8 cellular contexts compared by ENCODE assay signal in the genomic region with DNA sequence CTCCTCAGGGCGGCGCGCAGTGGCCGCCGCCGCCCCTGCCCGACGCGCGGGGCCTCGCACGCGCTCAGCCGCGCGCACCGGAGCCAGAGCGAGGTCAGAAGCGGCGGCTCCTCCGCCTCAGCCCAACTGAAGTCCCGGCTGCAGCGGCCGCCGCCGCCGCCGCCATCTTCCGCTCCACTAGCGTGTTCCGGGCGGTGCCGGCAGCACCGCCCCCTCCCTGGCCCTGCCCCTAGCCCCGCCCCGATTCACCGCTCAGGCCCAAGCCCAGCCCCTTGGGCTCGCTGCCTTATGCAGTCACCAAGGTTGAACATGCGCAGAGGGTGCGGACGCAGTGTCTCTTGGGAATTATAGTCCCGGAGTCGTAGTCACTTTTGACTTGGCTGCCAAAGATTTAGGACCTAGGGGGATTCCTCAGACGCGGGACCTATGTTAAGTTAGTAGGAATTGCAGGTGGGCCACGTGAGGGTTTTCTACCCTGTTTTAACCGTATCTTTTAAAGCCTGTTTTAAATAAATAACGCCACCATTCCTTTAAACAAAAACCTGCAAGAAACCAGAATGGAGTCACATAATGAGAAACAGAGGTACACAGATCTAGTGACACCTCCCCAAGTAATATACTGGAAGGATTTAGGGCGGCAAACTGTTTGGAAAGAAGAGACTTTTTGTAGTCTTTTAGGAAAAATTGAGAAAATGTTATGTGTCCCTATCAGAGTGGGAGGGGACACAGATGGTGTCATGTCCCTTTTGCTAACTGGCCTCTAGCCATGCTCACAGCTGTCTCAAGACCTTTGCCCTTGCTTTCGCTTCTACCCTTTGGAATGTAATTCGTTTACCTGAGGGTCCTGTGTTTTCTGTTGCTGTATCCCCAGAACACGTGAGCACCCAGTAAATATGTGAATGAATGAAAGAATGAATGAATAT. TPM values are rescaled to one million over a fixed set of nuclear protein-coding genes. Genes with fewer than 3 reads are reported as not detected.
DNase-seq lines count a peak whose midpoint lies in the region; ATAC-seq and TF ChIP-seq lines count a peak whose summit lies in the region.

A gene with protein sequence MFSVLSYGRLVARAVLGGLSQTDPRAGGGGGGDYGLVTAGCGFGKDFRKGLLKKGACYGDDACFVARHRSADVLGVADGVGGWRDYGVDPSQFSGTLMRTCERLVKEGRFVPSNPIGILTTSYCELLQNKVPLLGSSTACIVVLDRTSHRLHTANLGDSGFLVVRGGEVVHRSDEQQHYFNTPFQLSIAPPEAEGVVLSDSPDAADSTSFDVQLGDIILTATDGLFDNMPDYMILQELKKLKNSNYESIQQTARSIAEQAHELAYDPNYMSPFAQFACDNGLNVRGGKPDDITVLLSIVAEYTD (minus strand): TSS at position 182 of the 923 bp plus-strand sequence. CDS start 287 bp downstream, outside the sequence.

- 9% methylated on average over 19 of the region's 52 CpGs for WGBS in SK-N-SH (ENCODE audit: low lambda C conversion rate)

- peak within 1 kb of the TSS; percentile 92 for H2AFZ ChIP-seq in SK-N-SH (ENCODE audit: low read depth)

- peaks cover 38% of the 10 kb centered on the region for H4K20me1 ChIP-seq in SK-N-SH (ENCODE audit: insufficient read depth)

- POLR2A ChIA-PET in SK-N-SH (lab: Yijun Ruan, JAX): no interaction called here

- H3K4me1 ChIP-seq in SK-N-SH (ENCODE audit: control insufficient read depth in 1 of 2, insufficient read depth in 2 of 2, low read depth in 1 of 2, low read length in 1 of 2): peaks cover 3 to 9% of the 10 kb centered on the region in 2 experiments; a peak in 3 of 4 replicates

- DNase-seq in GM06990 (ENCODE audit: extremely low read depth, insufficient read length) (peak; percentile 96), NCI-H1092 (lab: John Stamatoyannopoulos, UW) (peak; percentile 93), SK-N-SH (peak; percentile 95), germinal center (ENCODE audit: low spot score) (peak; percentile 95), non-pigmented ciliary epithelial cell (ENCODE audit: low read depth) (peak; percentile 73), substantia nigra (lab: John Stamatoyannopoulos, UW) (peak; percentile 68 to 98 (median 95))
- peak; percentile 97 for DNase-seq in activated naive CD4-positive, alpha-beta T cell treated with anti-CD3 and anti-CD28 coated beads, Interleukin-2, amount 50 U/mL, for 16 hours

- no peaks in the 10 kb centered on the region for H3K27me3 ChIP-seq in GM06990 (replicated peaks; ENCODE audit: control insufficient read depth, insufficient read depth, low read length)
- no peaks in the 10 kb centered on the region for H3K27me3 ChIP-seq in SK-N-SH (ENCODE audit: insufficient read depth)

- H3F3A ChIP-seq in SK-N-SH (replicated peaks; ENCODE audit: insufficient read depth): peaks cover 10% of the 10 kb centered on the region

- no peaks in the 10 kb centered on the region for H3K36me3 ChIP-seq in GM06990 (ENCODE audit: control insufficient read depth, insufficient read depth, low read length)
- H3K36me3 ChIP-seq in SK-N-SH (replicated peaks in 1 of 2; ENCODE audit: control insufficient read depth in 1 of 2, insufficient read depth in 2 of 2, low read length in 1 of 2): no peaks in the 10 kb centered on the region

- TF ChIP-seq CTCF in GM06990 (IDR thresholded peaks at IDR 0.05; ENCODE audit: insufficient read depth, low read length, poor library complexity, severe bottlenecking) (no peak), SK-N-SH (IDR thresholded peaks at IDR 0.05) (no peak)

- peak within 1 kb of the TSS; percentile 97 for H3K4me3 ChIP-seq in GM06990 (replicated peaks; ENCODE audit: low read depth, low read length)
- peak within 1 kb of the TSS; percentile 76 to 77 for H3K4me3 ChIP-seq in SK-N-SH (ENCODE audit: low read depth in 2 of 2, low read length in 1 of 2)

- H3K9me3 ChIP-seq in SK-N-SH: no peaks in the 10 kb centered on the region

- CTCF ChIA-PET in SK-N-SH (lab: Yijun Ruan, JAX): interaction anchor here (2.1 kb wide), 1 partner anchor 18 kb away, joined by 14 read pairs; no protein-coding TSS in a partner anchor

- H3K79me2 ChIP-seq in SK-N-SH (ENCODE audit: insufficient read depth): peaks cover 45% of the 10 kb centered on the region

- H3K4me2 ChIP-seq in SK-N-SH: peak within 1 kb of the TSS; percentile 82

- no peak for TF ChIP-seq EP300 in SK-N-SH (IDR thresholded peaks at IDR 0.05; ENCODE audit: borderline replicate concordance in 1 of 2, low read depth in 1 of 2, low read length in 1 of 2)

- TF ChIP-seq RAD21 in SK-N-SH (IDR thresholded peaks at IDR 0.05; ENCODE audit: low read length): no peak

- peak within 1 kb of the TSS; percentile 84 for H3K9ac ChIP-seq in SK-N-SH

- H3K27ac ChIP-seq in SK-N-SH (ENCODE audit: low read depth in 2 of 2, low read length in 1 of 2) (peak within 1 kb of the TSS; percentile 54 to 61), substantia nigra (ENCODE audit: low read depth, low read length, poor library complexity, severe bottlenecking) (peak within 1 kb of the TSS; percentile 76)

- ATAC-seq in HG02571 (IDR thresholded peaks at IDR 0.05; ENCODE audit: unreplicated experiment): peak; percentile 72

- no peaks in the 10 kb centered on the region for H3K9me2 ChIP-seq in SK-N-SH

TF ChIP-seq in SK-N-SH, 30 proteins besides CTCF, POLR2A, EP300 and RAD21 (continues in another document):
- TF ChIP-seq GABPA (IDR thresholded peaks at IDR 0.05; ENCODE audit: low read depth): no peak
- TF ChIP-seq TAF1 (IDR thresholded peaks at IDR 0.05; ENCODE audit: borderline replicate concordance, low read depth, low read length): peak; percentile 91
- TF ChIP-seq ELF1 (IDR thresholded peaks at IDR 0.05): no peak
- TF ChIP-seq YY1 (IDR thresholded peaks at IDR 0.05; ENCODE audit: low read depth): peak; percentile 88
- no peak for TF ChIP-seq USF2 (IDR thresholded peaks at IDR 0.05; ENCODE audit: borderline replicate concordance, low read depth, low read length)
- no peak for TF ChIP-seq GATA2 (CRISPR knock-in tag; IDR thresholded peaks at IDR 0.05)
- no peak for TF ChIP-seq TEAD4 (IDR thresholded peaks at IDR 0.05; ENCODE audit: borderline replicate concordance, insufficient read depth)
- TF ChIP-seq JUND (IDR thresholded peaks at IDR 0.05): no peak
- TF ChIP-seq MAX (IDR thresholded peaks at IDR 0.05; ENCODE audit: low read depth): no peak
- no peak for TF ChIP-seq USF1 (IDR thresholded peaks at IDR 0.05; ENCODE audit: borderline replicate concordance, low read depth)
- 0 out of 2 replicates have a peak, but pooled peaks have one; percentile 13 for TF ChIP-seq TCF12 (IDR thresholded peaks at IDR 0.05)
- TF ChIP-seq EZH2phosphoT487 (IDR thresholded peaks at IDR 0.05; ENCODE audit: borderline replicate concordance, low read depth): no peak
- no peak for TF ChIP-seq FOXM1 (IDR thresholded peaks at IDR 0.05; ENCODE audit: low read depth)
- TF ChIP-seq FOXJ3 (CRISPR knock-in tag; IDR thresholded peaks at IDR 0.05): no peak
- no peak for TF ChIP-seq CHD2 (IDR thresholded peaks at IDR 0.05; ENCODE audit: low read length, partially characterized antibody)
- TF ChIP-seq MEF2A (IDR thresholded peaks at IDR 0.05; ENCODE audit: borderline replicate concordance, low read depth): no peak
- no peak for TF ChIP-seq RCOR1 (IDR thresholded peaks at IDR 0.05; ENCODE audit: low read length)
- peak; percentile 76 for TF ChIP-seq POLR2AphosphoS5 (IDR thresholded peaks at IDR 0.05; ENCODE audit: low read depth, low read length)
- TF ChIP-seq, protein P1, sequence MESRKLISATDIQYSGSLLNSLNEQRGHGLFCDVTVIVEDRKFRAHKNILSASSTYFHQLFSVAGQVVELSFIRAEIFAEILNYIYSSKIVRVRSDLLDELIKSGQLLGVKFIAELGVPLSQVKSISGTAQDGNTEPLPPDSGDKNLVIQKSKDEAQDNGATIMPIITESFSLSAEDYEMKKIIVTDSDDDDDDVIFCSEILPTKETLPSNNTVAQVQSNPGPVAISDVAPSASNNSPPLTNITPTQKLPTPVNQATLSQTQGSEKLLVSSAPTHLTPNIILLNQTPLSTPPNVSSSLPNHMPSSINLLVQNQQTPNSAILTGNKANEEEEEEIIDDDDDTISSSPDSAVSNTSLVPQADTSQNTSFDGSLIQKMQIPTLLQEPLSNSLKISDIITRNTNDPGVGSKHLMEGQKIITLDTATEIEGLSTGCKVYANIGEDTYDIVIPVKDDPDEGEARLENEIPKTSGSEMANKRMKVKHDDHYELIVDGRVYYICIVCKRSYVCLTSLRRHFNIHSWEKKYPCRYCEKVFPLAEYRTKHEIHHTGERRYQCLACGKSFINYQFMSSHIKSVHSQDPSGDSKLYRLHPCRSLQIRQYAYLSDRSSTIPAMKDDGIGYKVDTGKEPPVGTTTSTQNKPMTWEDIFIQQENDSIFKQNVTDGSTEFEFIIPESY (IDR thresholded peaks at IDR 0.05; ENCODE audit: borderline replicate concordance, low read depth): no peak
- TF ChIP-seq SIN3A (IDR thresholded peaks at IDR 0.05; ENCODE audit: borderline replicate concordance, low read depth, low read length): no peak; the same call in 1 of the 2 replicates
- peak; percentile 76; the same call in 1 of the 2 replicates for TF ChIP-seq MXI1 (IDR thresholded peaks at IDR 0.05; ENCODE audit: low read depth, low read length)
- no peak for TF ChIP-seq RXRA (IDR thresholded peaks at IDR 0.05; ENCODE audit: borderline replicate concordance, low read depth)

RNA-seq across cellular contexts. Expression of the gene that starts here (rescaled TPM):
- 9.6 and 14.0 TPM in 2 replicates for polyA plus RNA-seq in SK-N-SH (2012; rRNA removed)
- 13.7 and 14.2 TPM in 2 replicates for polyA plus RNA-seq in SK-N-SH (2012; cell fraction: cytosol; rRNA removed)
- polyA plus RNA-seq in SK-N-SH (2012; cell fraction: nucleus; rRNA removed): 4.8 and 9.6 TPM in 2 replicates

Comparison
In these comparisons a context has a peak if more than half of its experiments do, and no peak if none do; other contexts are left out.
1. Peak in every context shown above with its lines: DNase-seq, ATAC-seq, H3K4me3 ChIP-seq and H3K27ac ChIP-seq.